In genomic region chr12:57765003-57765697, GRCh38 we compare ENCODE assay signal across 8 cellular contexts. TPM values are rescaled to one million over a fixed set of nuclear protein-coding genes. Genes with fewer than 3 reads are reported as not detected.
DNase-seq lines count a peak whose midpoint lies in the region; ATAC-seq and TF ChIP-seq lines count a peak whose summit lies in the region.

No MANE protein-coding gene starts in this region.

- ATAC-seq in GM19035 (IDR thresholded peaks at IDR 0.05; ENCODE audit: unreplicated experiment) = peak; percentile 72
- peak; percentile 79 for ATAC-seq in activated CD4-positive, alpha-beta T cell treated with anti-CD3 and anti-CD28 coated beads for 36 hours

- peak overlapping the region; percentile 7 for H3K27ac ChIP-seq in effector memory CD4-positive, alpha-beta T cell (ENCODE audit: insufficient read depth, low read length, poor library complexity, severe bottlenecking)
- H3K27ac ChIP-seq in muscle layer of duodenum (ENCODE audit: low read length) = no peak overlapping the region
- no peak overlapping the region for H3K27ac ChIP-seq in vagina

- H3K36me3 Mint-ChIP-seq in activated CD4-positive, alpha-beta T cell treated with anti-CD3 and anti-CD28 coated beads for 36 hours (ENCODE audit: low read depth) = peaks cover 53% of the 10 kb centered on the region

- intact Hi-C loops in activated CD4-positive, alpha-beta T cell treated with anti-CD3 and anti-CD28 coated beads for 36 hours (cut with DNase I, micrococcal nuclease) = loop anchor here in 1 of 2 experiments (1.0 kb wide), 1 partner anchor 9 kb away; no protein-coding TSS in a partner anchor
- intact Hi-C loops in vagina (cut with DNase I) = no loop called here

- H3K4me1 Mint-ChIP-seq in activated CD4-positive, alpha-beta T cell treated with anti-CD3 and anti-CD28 coated beads for 36 hours = peaks cover 29% of the 10 kb centered on the region

- peaks cover 10% of the 10 kb centered on the region for H3K27me3 Mint-ChIP-seq in activated CD4-positive, alpha-beta T cell treated with anti-CD3 and anti-CD28 coated beads for 36 hours

- CTCF ChIA-PET in activated CD4-positive, alpha-beta T cell treated with anti-CD3 and anti-CD28 coated beads for 36 hours (lab: Charles Lee) = interaction anchor here (0.6 to 3.8 kb wide), 9 partner anchors 9 to 132 kb away, joined by 3 to 54 read pairs (median 5); partner anchors contain the start of genes B4GALNT1, MARCHF9, TSFM and TSPAN31

- TF ChIP-seq CTCF in AG10803 (conservative IDR thresholded peaks at IDR 0.05; ENCODE audit: low read length) (peak; percentile 33), vagina (IDR thresholded peaks at IDR 0.05) (no peak)

- peaks cover 19% of the 10 kb centered on the region for H3K27me3 ChIP-seq in effector memory CD4-positive, alpha-beta T cell (replicated peaks; ENCODE audit: control insufficient read depth, insufficient read depth, low read length, poor library complexity, severe bottlenecking)
- H3K27me3 ChIP-seq in muscle layer of duodenum (ENCODE audit: low read depth, low read length) = peaks cover 36% of the 10 kb centered on the region
- H3K27me3 ChIP-seq in vagina = peaks cover 20% of the 10 kb centered on the region

- H3K9me3 Mint-ChIP-seq in activated CD4-positive, alpha-beta T cell treated with anti-CD3 and anti-CD28 coated beads for 36 hours (ENCODE audit: low read depth) = no peaks in the 10 kb centered on the region

- H3K4me1 ChIP-seq in effector memory CD4-positive, alpha-beta T cell (ENCODE audit: control insufficient read depth, insufficient read depth, low read length, poor library complexity, severe bottlenecking) = peaks cover 29% of the 10 kb centered on the region
- H3K4me1 ChIP-seq in muscle layer of duodenum (ENCODE audit: control insufficient read depth in 1 of 2, insufficient read depth in 2 of 2, low read length in 2 of 2) = peaks cover 9 to 27% of the 10 kb centered on the region in 2 donors
- peaks cover 26% of the 10 kb centered on the region for H3K4me1 ChIP-seq in vagina

- peak overlapping the region; percentile 84 for H3K27ac Mint-ChIP-seq in activated CD4-positive, alpha-beta T cell treated with anti-CD3 and anti-CD28 coated beads for 36 hours

- peak overlapping the region; percentile 83 for H3K4me3 Mint-ChIP-seq in activated CD4-positive, alpha-beta T cell treated with anti-CD3 and anti-CD28 coated beads for 36 hours

- POLR2A ChIA-PET in activated CD4-positive, alpha-beta T cell treated with anti-CD3 and anti-CD28 coated beads for 36 hours (lab: Charles Lee) = interaction anchor here (1.0 to 1.2 kb wide), 2 partner anchors 16 to 19 kb away, joined by 3 read pairs; no protein-coding TSS in a partner anchor

- TF ChIP-seq POLR2A in vagina (IDR thresholded peaks at IDR 0.05) = no peak

- peaks cover 3% of the 10 kb centered on the region for H3K36me3 ChIP-seq in effector memory CD4-positive, alpha-beta T cell (ENCODE audit: control insufficient read depth, insufficient read depth, low read length)
- H3K36me3 ChIP-seq in muscle layer of duodenum (ENCODE audit: control insufficient read depth in 1 of 2, insufficient read depth in 2 of 2, low read length in 2 of 2) (peaks cover 4 to 7% of the 10 kb centered on the region in 2 donors), vagina (peaks cover 0 to 7% of the 10 kb centered on the region in 2 donors)

- H3K4me3 ChIP-seq in AG10803 (ENCODE audit: low read length) (peak overlapping the region; percentile 33), muscle layer of duodenum (ENCODE audit: low read depth in 1 of 2, low read length in 2 of 2) (peak overlapping the region; percentile 34 to 52), vagina (peak overlapping the region; percentile 36 to 37)
- peak overlapping the region; percentile 68 for H3K4me3 ChIP-seq in effector memory CD4-positive, alpha-beta T cell (ENCODE audit: insufficient read depth, low read depth, low read length, poor library complexity, severe bottlenecking)

- H3K9me3 ChIP-seq in effector memory CD4-positive, alpha-beta T cell (ENCODE audit: control insufficient read depth, low read length) = no peaks in the 10 kb centered on the region
- no peaks in the 10 kb centered on the region for H3K9me3 ChIP-seq in muscle layer of duodenum (ENCODE audit: control insufficient read depth in 1 of 2, low read length in 2 of 2)
- H3K9me3 ChIP-seq in vagina = no peaks in the 10 kb centered on the region

- no peak for DNase-seq in AG10803 (ENCODE audit: low read depth)
- DNase-seq in HPDE6-E6E7 (ENCODE audit: extremely low spot score) = peak; percentile 64
- peak; percentile 79 for DNase-seq in activated CD4-positive, alpha-beta T cell treated with anti-CD3 and anti-CD28 coated beads for 36 hours
- DNase-seq in effector memory CD4-positive, alpha-beta T cell = peak in 1 of 3 donors; percentile 13
- DNase-seq in vagina (ENCODE audit: extremely low spot score in 2 of 2) = no peak
- no peak for DNase-seq in RKO (ENCODE audit: low spot score)

RNA-seq across cellular contexts. Expression of gene CYP27B1, which starts 1.7 kb away (rescaled TPM):
- 1 to 10 TPM; 6.6 to 6.8 TPM for total RNA-seq in activated CD4-positive, alpha-beta T cell treated with anti-CD3 and anti-CD28 coated beads for 36 hours
- total RNA-seq in vagina = 1.7 TPM

RNA-seq across cellular contexts. Expression of gene METTL1, which starts 6.8 kb away (rescaled TPM):
- total RNA-seq in activated CD4-positive, alpha-beta T cell treated with anti-CD3 and anti-CD28 coated beads for 36 hours = 10 to 100 TPM; 31.9 to 33.5 TPM
- 10.8 TPM for total RNA-seq in vagina

RNA-seq across cellular contexts. Expression of gene EEF1AKMT3, which starts 7.3 kb away (rescaled TPM):
- total RNA-seq in activated CD4-positive, alpha-beta T cell treated with anti-CD3 and anti-CD28 coated beads for 36 hours = 1 to 10 TPM; 2.5 to 3.9 TPM
- 9.3 TPM for total RNA-seq in vagina

RNA-seq across cellular contexts. Expression of gene MARCHF9, which starts 10.2 kb away (rescaled TPM):
- total RNA-seq in activated CD4-positive, alpha-beta T cell treated with anti-CD3 and anti-CD28 coated beads for 36 hours = 10 to 100 TPM; 20.9 to 22.5 TPM
- total RNA-seq in vagina = 8.3 TPM

RNA-seq across cellular contexts. Expression of gene CDK4, which starts 13.0 kb away (rescaled TPM):
- total RNA-seq in activated CD4-positive, alpha-beta T cell treated with anti-CD3 and anti-CD28 coated beads for 36 hours = 100 to 1,000 TPM; 132 to 208 TPM
- 102 TPM for total RNA-seq in vagina

Comparison
In these comparisons a context has a peak if more than half of its experiments do, and no peak if none do; other contexts are left out.
1. DNase-seq: peak in HPDE6-E6E7 (single experiment) and activated CD4-positive, alpha-beta T cell treated with anti-CD3 and anti-CD28 coated beads for 36 hours (single experiment); none in AG10803 (single experiment), vagina (0 of 2) and RKO (single experiment).
2. Peak in every context shown above with its lines, with median percentiles within 50 percentile points of each other: H3K4me3 ChIP-seq.